Comparison of ENCODE assay signal across 8 cellular contexts in genomic region chr13:32639502-32640105, GRCh38. TPM values are rescaled to one million over a fixed set of nuclear protein-coding genes. Genes with fewer than 3 reads are reported as not detected.
DNase-seq lines count a peak whose midpoint lies in the region; ATAC-seq and TF ChIP-seq lines count a peak whose summit lies in the region.

No MANE protein-coding gene starts in this region.

- peaks cover 2% of the 10 kb centered on the region for H3K36me3 Mint-ChIP-seq in activated CD8-positive, alpha-beta memory T cell treated with anti-CD3 and anti-CD28 coated beads, Interleukin-2, amount 10 ng/mL, durations not matched to agents 7 days and 5 days
- H3K36me3 Mint-ChIP-seq in natural killer cell treated with Interleukin-12 subunit alpha and Interleukin-12 subunit beta and Interleukin-15 and Interleukin-18, amount 100 ng/mL, for 72 hours: no peaks in the 10 kb centered on the region

- WGBS in esophagus squamous epithelium, 2 donors: 23 to 29% methylated on average over 4 of the region's 4 CpGs

- no peak for TF ChIP-seq POLR2A in esophagus squamous epithelium (IDR thresholded peaks at IDR 0.05)

- H3K27me3 Mint-ChIP-seq in activated CD8-positive, alpha-beta memory T cell treated with anti-CD3 and anti-CD28 coated beads, Interleukin-2, amount 10 ng/mL, durations not matched to agents 7 days and 5 days: no peaks in the 10 kb centered on the region
- no peaks in the 10 kb centered on the region for H3K27me3 Mint-ChIP-seq in natural killer cell treated with Interleukin-12 subunit alpha and Interleukin-12 subunit beta and Interleukin-15 and Interleukin-18, amount 100 ng/mL, for 72 hours

- H3K4me1 ChIP-seq in esophagus squamous epithelium: peaks cover 0 to 30% (median 0%) of the 10 kb centered on the region in 3 donors
- peaks cover 15% of the 10 kb centered on the region for H3K4me1 ChIP-seq in upper lobe of right lung

- intact Hi-C loops in esophagus squamous epithelium (cut with DNase I) (loop anchor here (5.0 kb wide), 1 partner anchor 52 kb away; the partner anchor contains the start of gene PDS5B), upper lobe of right lung (cut with DNase I) (loop anchor here (10.0 kb wide), 1 partner anchor 45 kb away; no protein-coding TSS in a partner anchor)

- peak; percentile 80 for ATAC-seq in activated CD8-positive, alpha-beta memory T cell treated with anti-CD3 and anti-CD28 coated beads, Interleukin-2, amount 10 ng/mL, durations not matched to agents 7 days and 5 days
- peak; percentile 68 to 76 for ATAC-seq in natural killer cell treated with Interleukin-12 subunit alpha and Interleukin-12 subunit beta and Interleukin-15 and Interleukin-18, amount 100 ng/mL, for 72 hours
- ATAC-seq in upper lobe of right lung: peak; percentile 94
- ATAC-seq in HG02571 (IDR thresholded peaks at IDR 0.05; ENCODE audit: unreplicated experiment): no peak

- peak; percentile 76 for DNase-seq in GM03348 (ENCODE audit: low spot score)
- peak; percentile 44 for DNase-seq in HEK293T (ENCODE audit: extremely low spot score)
- DNase-seq in NCI-H526 (lab: John Stamatoyannopoulos, UW): peak; percentile 54 to 73
- DNase-seq in activated CD8-positive, alpha-beta memory T cell treated with anti-CD3 and anti-CD28 coated beads, Interleukin-2, amount 10 ng/mL, durations not matched to agents 7 days and 5 days: peak; percentile 61
- no peak for DNase-seq in esophagus squamous epithelium (lab: John Stamatoyannopoulos, UW)
- DNase-seq in natural killer cell treated with Interleukin-12 subunit alpha and Interleukin-12 subunit beta and Interleukin-15 and Interleukin-18, amount 100 ng/mL, for 72 hours (ENCODE audit: low spot score): peak; percentile 66
- DNase-seq in upper lobe of right lung: no peak

- no peak overlapping the region for H3K4me3 Mint-ChIP-seq in activated CD8-positive, alpha-beta memory T cell treated with anti-CD3 and anti-CD28 coated beads, Interleukin-2, amount 10 ng/mL, durations not matched to agents 7 days and 5 days
- H3K4me3 Mint-ChIP-seq in natural killer cell treated with Interleukin-12 subunit alpha and Interleukin-12 subunit beta and Interleukin-15 and Interleukin-18, amount 100 ng/mL, for 72 hours: no peak overlapping the region

- H3K36me3 ChIP-seq in esophagus squamous epithelium: no peaks in the 10 kb centered on the region
- H3K36me3 ChIP-seq in upper lobe of right lung: no peaks in the 10 kb centered on the region

- H3K27ac Mint-ChIP-seq in activated CD8-positive, alpha-beta memory T cell treated with anti-CD3 and anti-CD28 coated beads, Interleukin-2, amount 10 ng/mL, durations not matched to agents 7 days and 5 days: no peak overlapping the region
- H3K27ac Mint-ChIP-seq in natural killer cell treated with Interleukin-12 subunit alpha and Interleukin-12 subunit beta and Interleukin-15 and Interleukin-18, amount 100 ng/mL, for 72 hours: no peak overlapping the region

- H3K4me3 ChIP-seq in esophagus squamous epithelium: no peak overlapping the region
- no peak overlapping the region for H3K4me3 ChIP-seq in upper lobe of right lung

- TF ChIP-seq CTCF in esophagus squamous epithelium (IDR thresholded peaks at IDR 0.05) (peak; percentile 48 to 79 (median 72)), upper lobe of right lung (IDR thresholded peaks at IDR 0.05) (peak; percentile 82)

- H3K9me3 ChIP-seq in esophagus squamous epithelium (no peaks in the 10 kb centered on the region), upper lobe of right lung (no peaks in the 10 kb centered on the region)

- POLR2A ChIA-PET in HEK293T (lab: Yijun Ruan, JAX): interaction anchor here (0.8 to 1.0 kb wide), 2 partner anchors 52 to 54 kb away, joined by 3 read pairs; partner anchors contain the start of gene PDS5B

- no peaks in the 10 kb centered on the region for H3K27me3 ChIP-seq in esophagus squamous epithelium
- no peaks in the 10 kb centered on the region for H3K27me3 ChIP-seq in upper lobe of right lung

- H3K4me1 Mint-ChIP-seq in activated CD8-positive, alpha-beta memory T cell treated with anti-CD3 and anti-CD28 coated beads, Interleukin-2, amount 10 ng/mL, durations not matched to agents 7 days and 5 days: peaks cover 31% of the 10 kb centered on the region
- H3K4me1 Mint-ChIP-seq in natural killer cell treated with Interleukin-12 subunit alpha and Interleukin-12 subunit beta and Interleukin-15 and Interleukin-18, amount 100 ng/mL, for 72 hours (ENCODE audit: low read depth in 2 of 2): peaks cover 23 to 36% of the 10 kb centered on the region in 2 donors

- H3K27ac ChIP-seq in esophagus squamous epithelium: no peak overlapping the region
- H3K27ac ChIP-seq in upper lobe of right lung: no peak overlapping the region

- CTCF ChIA-PET in HEK293T (lab: Yijun Ruan, JAX): interaction anchor here (0.6 to 1.2 kb wide), 6 partner anchors 12 to 54 kb away, joined by 3 to 8 read pairs (median 4); no protein-coding TSS in a partner anchor
- CTCF ChIA-PET in activated CD8-positive, alpha-beta memory T cell treated with anti-CD3 and anti-CD28 coated beads, Interleukin-2, amount 10 ng/mL, durations not matched to agents 7 days and 5 days (lab: Charles Lee): interaction anchor here (0.8 to 1.4 kb wide), 14 partner anchors 11 to 730 kb away, joined by 3 to 20 read pairs (median 4); partner anchors contain the start of gene PDS5B

- no peaks in the 10 kb centered on the region for H3K9me3 Mint-ChIP-seq in activated CD8-positive, alpha-beta memory T cell treated with anti-CD3 and anti-CD28 coated beads, Interleukin-2, amount 10 ng/mL, durations not matched to agents 7 days and 5 days (ENCODE audit: low read depth)
- H3K9me3 Mint-ChIP-seq in natural killer cell treated with Interleukin-12 subunit alpha and Interleukin-12 subunit beta and Interleukin-15 and Interleukin-18, amount 100 ng/mL, for 72 hours: no peaks in the 10 kb centered on the region

TF ChIP-seq in HEK293T, 16 proteins besides CTCF, POLR2A, EP300 and RAD21:
- TF ChIP-seq FOXM1 (IDR thresholded peaks at IDR 0.05; ENCODE audit: borderline replicate concordance) (no peak), BHLHE40 (IDR thresholded peaks at IDR 0.05; ENCODE audit: borderline replicate concordance) (no peak), LEF1 (IDR thresholded peaks at IDR 0.05; ENCODE audit: borderline replicate concordance) (no peak), CTBP1 (IDR thresholded peaks at IDR 0.05; ENCODE audit: borderline replicate concordance) (no peak), TARDBP (IDR thresholded peaks at IDR 0.05) (no peak), ARNT (IDR thresholded peaks at IDR 0.05) (no peak)
- TF ChIP-seq, protein P1, sequence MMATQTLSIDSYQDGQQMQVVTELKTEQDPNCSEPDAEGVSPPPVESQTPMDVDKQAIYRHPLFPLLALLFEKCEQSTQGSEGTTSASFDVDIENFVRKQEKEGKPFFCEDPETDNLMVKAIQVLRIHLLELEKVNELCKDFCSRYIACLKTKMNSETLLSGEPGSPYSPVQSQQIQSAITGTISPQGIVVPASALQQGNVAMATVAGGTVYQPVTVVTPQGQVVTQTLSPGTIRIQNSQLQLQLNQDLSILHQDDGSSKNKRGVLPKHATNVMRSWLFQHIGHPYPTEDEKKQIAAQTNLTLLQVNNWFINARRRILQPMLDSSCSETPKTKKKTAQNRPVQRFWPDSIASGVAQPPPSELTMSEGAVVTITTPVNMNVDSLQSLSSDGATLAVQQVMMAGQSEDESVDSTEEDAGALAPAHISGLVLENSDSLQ (IDR thresholded peaks at IDR 0.05): no peak

RNA-seq across cellular contexts. Expression of gene PDS5B, which starts 53.4 kb away (rescaled TPM):
- 10 to 100 TPM; 57.6 to 64.6 TPM for total RNA-seq in activated CD8-positive, alpha-beta memory T cell treated with anti-CD3 and anti-CD28 coated beads, Interleukin-2, amount 10 ng/mL, durations not matched to agents 7 days and 5 days
- total RNA-seq in esophagus squamous epithelium: 10 to 100 TPM in 3 of 4 donors, 1 to 10 TPM in 1; 8.9 to 23.5 (median 15.1) TPM
- total RNA-seq in natural killer cell treated with Interleukin-12 subunit alpha and Interleukin-12 subunit beta and Interleukin-15 and Interleukin-18, amount 100 ng/mL, for 72 hours: 10 to 100 TPM; 46.9 to 48.6 TPM
- total RNA-seq in upper lobe of right lung: 49.6 TPM

Comparison
In these comparisons a context has a peak if more than half of its experiments do, and no peak if none do; other contexts are left out.
1. DNase-seq: peak in GM03348 (single experiment), HEK293T (single experiment), NCI-H526 (2 of 2), activated CD8-positive, alpha-beta memory T cell treated with anti-CD3 and anti-CD28 coated beads, Interleukin-2, amount 10 ng/mL, durations not matched to agents 7 days and 5 days (single experiment) and natural killer cell treated with Interleukin-12 subunit alpha and Interleukin-12 subunit beta and Interleukin-15 and Interleukin-18, amount 100 ng/mL, for 72 hours (single experiment); none in esophagus squamous epithelium (single experiment) and upper lobe of right lung (single experiment).